In genomic region chr4:174450051-174450450, GRCh38 we compare ENCODE assay signal across 22 cellular contexts.
"Had no signal": no experiment of that assay in that cellular context is flagged by ENCODE, and none has a peak within 500 bp of the region (broad histone marks: within the 10 kb centered on the region; RNA-seq: fewer than 3 reads in every experiment).

No MANE protein-coding gene starts in this region.

- H3K4me3 Mint-ChIP-seq: activated naive CD4-positive, alpha-beta T cell treated with anti-CD3 and anti-CD28 coated beads for 36 hours; activated T-cell treated with anti-CD3 and anti-CD28 coated beads, Interleukin-2, amount 50 U/mL, for 4 hours; central memory CD8-positive, alpha-beta T cell; endodermal cell; nephron progenitor cell; stimulated activated effector memory CD8-positive, alpha-beta T cell treated with anti-CD3 and anti-CD28 coated beads, Interleukin-12 subunit alpha, Interleukin-12 subunit beta, amount 100 ng/mL, for 72 hours; T-cell had no signal

- H3K9me3 ChIP-seq: colonic mucosa, gastrocnemius medialis, right atrium auricular region, thoracic aorta had no signal

- H3K27ac Mint-ChIP-seq: activated naive CD4-positive, alpha-beta T cell treated with anti-CD3 and anti-CD28 coated beads for 36 hours; endodermal cell; nephron progenitor cell; stimulated activated effector memory CD8-positive, alpha-beta T cell treated with anti-CD3 and anti-CD28 coated beads, Interleukin-12 subunit alpha, Interleukin-12 subunit beta, amount 100 ng/mL, for 72 hours; T-cell had no signal

- H3K4me1 Mint-ChIP-seq: central memory CD8-positive, alpha-beta T cell had no signal

- H3K36me3 Mint-ChIP-seq: stimulated activated effector memory CD8-positive, alpha-beta T cell treated with anti-CD3 and anti-CD28 coated beads, Interleukin-12 subunit alpha, Interleukin-12 subunit beta, amount 100 ng/mL, for 72 hours; T-cell had no signal

- H3K27ac ChIP-seq: colonic mucosa, epithelial cell of prostate, gastrocnemius medialis, right atrium auricular region, thoracic aorta had no signal

- H3K27me3 Mint-ChIP-seq: central memory CD8-positive, alpha-beta T cell; T-cell had no signal

- ATAC-seq: activated T-cell treated with anti-CD3 and anti-CD28 coated beads, Interleukin-2, amount 50 U/mL, for 4 hours; gastrocnemius medialis; stimulated activated effector memory CD8-positive, alpha-beta T cell treated with anti-CD3 and anti-CD28 coated beads, Interleukin-12 subunit alpha, Interleukin-12 subunit beta, amount 100 ng/mL, for 72 hours; T-cell had no signal

- DNase-seq: activated CD4-positive, alpha-beta T cell treated with anti-CD3 and anti-CD28 coated beads, Interleukin-2, amount 50 U/mL, for 1 hour; activated CD4-positive, CD25-positive, alpha-beta regulatory T cell treated with anti-CD3 and anti-CD28 coated beads, Interleukin-2, amount 50 U/mL, for 72 hours; activated CD8-positive, alpha-beta memory T cell treated with anti-CD3 and anti-CD28 coated beads, Interleukin-2, amount 50 U/mL, for 4 hours; activated naive CD4-positive, alpha-beta T cell treated with anti-CD3 and anti-CD28 coated beads for 36 hours; activated T-cell treated with anti-CD3 and anti-CD28 coated beads, Interleukin-2, amount 50 U/mL, for 4 hours; aorta; colonic mucosa; endodermal cell; gastrocnemius medialis; head of caudate nucleus; kidney glomerular epithelial cell; mesendoderm; nephron progenitor cell; nucleus accumbens; stimulated activated CD4-positive, alpha-beta T cell treated with anti-CD3 and anti-CD28 coated beads, Interleukin-4, amount 100 ng/mL, for 24 hours; T-cell; T1000 had no signal

- H3K36me3 ChIP-seq: colonic mucosa, gastrocnemius medialis, right atrium auricular region, thoracic aorta had no signal

- H3K4me3 ChIP-seq: colonic mucosa, gastrocnemius medialis, right atrium auricular region, thoracic aorta had no signal

- H3K27me3 ChIP-seq: colonic mucosa, gastrocnemius medialis, right atrium auricular region had no signal

- H3K9me3 Mint-ChIP-seq: activated T-cell treated with anti-CD3 and anti-CD28 coated beads, Interleukin-2, amount 50 U/mL, for 4 hours; endodermal cell; nephron progenitor cell had no signal
